Comparison of ENCODE assay signal across 1 cellular context in the genomic region with DNA sequence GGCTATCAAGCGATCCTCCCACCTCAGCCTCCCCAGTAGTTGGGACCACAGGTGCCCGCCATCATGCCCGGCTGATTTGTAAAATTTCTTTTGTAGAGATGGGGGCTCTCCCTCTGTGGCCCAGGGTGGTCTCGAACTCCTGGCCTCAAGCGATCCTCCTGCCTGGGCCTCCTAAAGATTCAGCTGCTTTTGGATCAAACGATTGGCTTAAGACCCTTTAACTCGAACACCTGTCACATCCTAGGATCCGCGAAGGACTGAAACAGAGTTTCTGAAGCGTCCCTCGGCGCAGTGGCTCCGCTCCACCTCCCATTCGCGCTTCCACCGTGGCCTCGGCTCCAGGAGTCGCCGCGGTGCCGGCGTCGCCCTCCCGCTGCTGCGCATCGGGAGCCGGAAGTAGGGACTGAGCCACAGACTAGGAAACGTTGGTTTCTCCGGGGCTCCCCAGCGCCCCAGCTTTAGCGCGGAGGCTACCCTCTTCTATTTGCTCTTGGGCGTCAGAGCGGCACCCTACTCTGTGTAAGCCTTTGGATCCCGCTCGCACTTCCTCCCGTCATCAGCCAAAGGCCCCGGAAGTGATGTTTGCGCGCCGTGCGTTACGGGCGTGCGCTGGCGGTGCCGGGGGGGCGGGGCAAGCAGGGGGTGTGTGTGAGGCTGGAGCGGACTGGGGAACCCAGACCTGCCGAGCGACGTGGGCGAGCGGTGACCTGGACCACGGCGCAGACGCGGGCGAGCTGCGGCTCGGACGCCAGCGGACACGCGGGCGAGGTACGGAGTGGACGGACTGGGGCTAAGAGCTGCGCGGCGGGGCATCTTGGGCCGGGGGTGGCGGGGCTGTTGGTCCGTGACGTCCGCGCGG.
A peak's percentile ranks its signal among the peaks of the same experiment; 100 is the strongest.
TF ChIP-seq lines count a peak whose summit lies in the region.

No MANE protein-coding gene starts in this region.

TF ChIP-seq in HepG2, 621 proteins besides CTCF, POLR2A, EP300 and RAD21 (continued from another document and continues in another):
- TF ChIP-seq, protein P1, sequence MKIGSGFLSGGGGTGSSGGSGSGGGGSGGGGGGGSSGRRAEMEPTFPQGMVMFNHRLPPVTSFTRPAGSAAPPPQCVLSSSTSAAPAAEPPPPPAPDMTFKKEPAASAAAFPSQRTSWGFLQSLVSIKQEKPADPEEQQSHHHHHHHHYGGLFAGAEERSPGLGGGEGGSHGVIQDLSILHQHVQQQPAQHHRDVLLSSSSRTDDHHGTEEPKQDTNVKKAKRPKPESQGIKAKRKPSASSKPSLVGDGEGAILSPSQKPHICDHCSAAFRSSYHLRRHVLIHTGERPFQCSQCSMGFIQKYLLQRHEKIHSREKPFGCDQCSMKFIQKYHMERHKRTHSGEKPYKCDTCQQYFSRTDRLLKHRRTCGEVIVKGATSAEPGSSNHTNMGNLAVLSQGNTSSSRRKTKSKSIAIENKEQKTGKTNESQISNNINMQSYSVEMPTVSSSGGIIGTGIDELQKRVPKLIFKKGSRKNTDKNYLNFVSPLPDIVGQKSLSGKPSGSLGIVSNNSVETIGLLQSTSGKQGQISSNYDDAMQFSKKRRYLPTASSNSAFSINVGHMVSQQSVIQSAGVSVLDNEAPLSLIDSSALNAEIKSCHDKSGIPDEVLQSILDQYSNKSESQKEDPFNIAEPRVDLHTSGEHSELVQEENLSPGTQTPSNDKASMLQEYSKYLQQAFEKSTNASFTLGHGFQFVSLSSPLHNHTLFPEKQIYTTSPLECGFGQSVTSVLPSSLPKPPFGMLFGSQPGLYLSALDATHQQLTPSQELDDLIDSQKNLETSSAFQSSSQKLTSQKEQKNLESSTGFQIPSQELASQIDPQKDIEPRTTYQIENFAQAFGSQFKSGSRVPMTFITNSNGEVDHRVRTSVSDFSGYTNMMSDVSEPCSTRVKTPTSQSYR (CRISPR knock-in tag; IDR thresholded peaks at IDR 0.05; ENCODE audit: borderline replicate concordance), result no peak
- TF ChIP-seq ATRX (CRISPR knock-in tag; IDR thresholded peaks at IDR 0.05; ENCODE audit: borderline replicate concordance) (no peak), RARA (CRISPR knock-in tag; IDR thresholded peaks at IDR 0.05) (no peak), HCFC1 (IDR thresholded peaks at IDR 0.05; ENCODE audit: low read depth, low read length) (peak; percentile 32; the same call in 1 of the 2 replicates), RFX1 (IDR thresholded peaks at IDR 0.05) (no peak), IKZF4 (CRISPR knock-in tag; IDR thresholded peaks at IDR 0.05; ENCODE audit: borderline replicate concordance, low read depth, not compliant biosample characterization) (no peak), U2AF1 (optimal IDR thresholded peaks at IDR 0.05; ENCODE audit: low read depth, low read length) (no peak), THAP7 (CRISPR knock-in tag; IDR thresholded peaks at IDR 0.05) (no peak), ZNF143 (CRISPR knock-in tag; IDR thresholded peaks at IDR 0.05) (peak; percentile 73), SNRNP70 (IDR thresholded peaks at IDR 0.05; ENCODE audit: low read depth, low read length) (no peak), ISL2 (CRISPR knock-in tag; IDR thresholded peaks at IDR 0.05) (0 out of 2 replicates have a peak, but pooled peaks have one; percentile 25), FOXO1 (CRISPR knock-in tag; IDR thresholded peaks at IDR 0.05) (no peak), GATAD2A (CRISPR knock-in tag; IDR thresholded peaks at IDR 0.05) (no peak), ERF (CRISPR knock-in tag; IDR thresholded peaks at IDR 0.05) (peak; percentile 63; the same call in 1 of the 2 replicates), RBFOX2 (IDR thresholded peaks at IDR 0.05; ENCODE audit: low read depth, low read length) (peak; percentile 80), CHD4 (IDR thresholded peaks at IDR 0.05; ENCODE audit: borderline replicate concordance, low read length) (0 out of 2 replicates have a peak, but pooled peaks have one; percentile 49), NFYC (CRISPR knock-in tag; IDR thresholded peaks at IDR 0.05) (no peak), MEF2D (CRISPR knock-in tag; IDR thresholded peaks at IDR 0.05) (peak; percentile 60; the same call in 1 of the 2 replicates), DNMT3B (CRISPR knock-in tag; conservative IDR thresholded peaks at IDR 0.05) (no peak), PHF21A (CRISPR knock-in tag; IDR thresholded peaks at IDR 0.05) (no peak), MTA3 (CRISPR knock-in tag; IDR thresholded peaks at IDR 0.05) (no peak), EZH2 (conservative IDR thresholded peaks at IDR 0.05; ENCODE audit: low read depth, low read length) (no peak), ZNF746 (CRISPR knock-in tag; IDR thresholded peaks at IDR 0.05) (no peak), NR0B2 (CRISPR knock-in tag; IDR thresholded peaks at IDR 0.05) (no peak), HINFP (CRISPR knock-in tag; IDR thresholded peaks at IDR 0.05; ENCODE audit: low read depth) (peak; percentile 78; the same call in 1 of the 2 replicates), SRSF9 (IDR thresholded peaks at IDR 0.05; ENCODE audit: borderline replicate concordance, insufficient read depth, low read depth, low read length, poor library complexity, severe bottlenecking) (no peak), MTF2 (CRISPR knock-in tag; IDR thresholded peaks at IDR 0.05; ENCODE audit: borderline replicate concordance) (peak; percentile 69; the same call in 1 of the 2 replicates), AKNA (CRISPR knock-in tag; IDR thresholded peaks at IDR 0.05; ENCODE audit: borderline replicate concordance) (0 out of 2 replicates have a peak, but pooled peaks have one; percentile 69), ZNF274 (CRISPR knock-in tag; IDR thresholded peaks at IDR 0.05) (peak; percentile 55; the same call in 1 of the 2 replicates), AHR (CRISPR knock-in tag; IDR thresholded peaks at IDR 0.05) (no peak; the same call in 1 of the 2 replicates)
- TF ChIP-seq, protein P2, sequence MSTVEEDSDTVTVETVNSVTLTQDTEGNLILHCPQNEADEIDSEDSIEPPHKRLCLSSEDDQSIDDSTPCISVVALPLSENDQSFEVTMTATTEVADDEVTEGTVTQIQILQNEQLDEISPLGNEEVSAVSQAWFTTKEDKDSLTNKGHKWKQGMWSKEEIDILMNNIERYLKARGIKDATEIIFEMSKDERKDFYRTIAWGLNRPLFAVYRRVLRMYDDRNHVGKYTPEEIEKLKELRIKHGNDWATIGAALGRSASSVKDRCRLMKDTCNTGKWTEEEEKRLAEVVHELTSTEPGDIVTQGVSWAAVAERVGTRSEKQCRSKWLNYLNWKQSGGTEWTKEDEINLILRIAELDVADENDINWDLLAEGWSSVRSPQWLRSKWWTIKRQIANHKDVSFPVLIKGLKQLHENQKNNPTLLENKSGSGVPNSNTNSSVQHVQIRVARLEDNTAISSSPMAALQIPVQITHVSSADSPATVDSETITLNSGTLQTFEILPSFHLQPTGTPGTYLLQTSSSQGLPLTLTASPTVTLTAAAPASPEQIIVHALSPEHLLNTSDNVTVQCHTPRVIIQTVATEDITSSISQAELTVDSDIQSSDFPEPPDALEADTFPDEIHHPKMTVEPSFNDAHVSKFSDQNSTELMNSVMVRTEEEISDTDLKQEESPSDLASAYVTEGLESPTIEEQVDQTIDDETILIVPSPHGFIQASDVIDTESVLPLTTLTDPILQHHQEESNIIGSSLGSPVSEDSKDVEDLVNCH (CRISPR knock-in tag; IDR thresholded peaks at IDR 0.05), result no peak; the same call in 1 of the 2 replicates
- TF ChIP-seq, protein P3, sequence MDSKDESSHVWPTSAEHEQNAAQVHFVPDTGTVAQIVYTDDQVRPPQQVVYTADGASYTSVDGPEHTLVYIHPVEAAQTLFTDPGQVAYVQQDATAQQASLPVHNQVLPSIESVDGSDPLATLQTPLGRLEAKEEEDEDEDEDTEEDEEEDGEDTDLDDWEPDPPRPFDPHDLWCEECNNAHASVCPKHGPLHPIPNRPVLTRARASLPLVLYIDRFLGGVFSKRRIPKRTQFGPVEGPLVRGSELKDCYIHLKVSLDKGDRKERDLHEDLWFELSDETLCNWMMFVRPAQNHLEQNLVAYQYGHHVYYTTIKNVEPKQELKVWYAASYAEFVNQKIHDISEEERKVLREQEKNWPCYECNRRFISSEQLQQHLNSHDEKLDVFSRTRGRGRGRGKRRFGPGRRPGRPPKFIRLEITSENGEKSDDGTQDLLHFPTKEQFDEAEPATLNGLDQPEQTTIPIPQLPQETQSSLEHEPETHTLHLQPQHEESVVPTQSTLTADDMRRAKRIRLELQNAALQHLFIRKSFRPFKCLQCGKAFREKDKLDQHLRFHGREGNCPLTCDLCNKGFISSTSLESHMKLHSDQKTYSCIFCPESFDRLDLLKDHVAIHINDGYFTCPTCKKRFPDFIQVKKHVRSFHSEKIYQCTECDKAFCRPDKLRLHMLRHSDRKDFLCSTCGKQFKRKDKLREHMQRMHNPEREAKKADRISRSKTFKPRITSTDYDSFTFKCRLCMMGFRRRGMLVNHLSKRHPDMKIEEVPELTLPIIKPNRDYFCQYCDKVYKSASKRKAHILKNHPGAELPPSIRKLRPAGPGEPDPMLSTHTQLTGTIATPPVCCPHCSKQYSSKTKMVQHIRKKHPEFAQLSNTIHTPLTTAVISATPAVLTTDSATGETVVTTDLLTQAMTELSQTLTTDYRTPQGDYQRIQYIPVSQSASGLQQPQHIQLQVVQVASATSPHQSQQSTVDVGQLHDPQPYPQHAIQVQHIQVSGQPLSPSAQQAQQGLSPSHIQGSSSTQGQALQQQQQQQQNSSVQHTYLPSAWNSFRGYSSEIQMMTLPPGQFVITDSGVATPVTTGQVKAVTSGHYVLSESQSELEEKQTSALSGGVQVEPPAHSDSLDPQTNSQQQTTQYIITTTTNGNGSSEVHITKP (CRISPR knock-in tag; IDR thresholded peaks at IDR 0.05; ENCODE audit: low read depth), result no peak
- TF ChIP-seq, protein P4, sequence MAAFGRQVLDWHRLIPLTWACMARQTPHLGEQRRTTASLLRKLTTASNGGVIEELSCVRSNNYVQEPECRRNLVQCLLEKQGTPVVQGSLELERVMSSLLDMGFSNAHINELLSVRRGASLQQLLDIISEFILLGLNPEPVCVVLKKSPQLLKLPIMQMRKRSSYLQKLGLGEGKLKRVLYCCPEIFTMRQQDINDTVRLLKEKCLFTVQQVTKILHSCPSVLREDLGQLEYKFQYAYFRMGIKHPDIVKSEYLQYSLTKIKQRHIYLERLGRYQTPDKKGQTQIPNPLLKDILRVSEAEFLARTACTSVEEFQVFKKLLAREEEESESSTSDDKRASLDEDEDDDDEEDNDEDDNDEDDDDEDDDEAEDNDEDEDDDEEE (CRISPR knock-in tag; IDR thresholded peaks at IDR 0.05), result peak; percentile 84; the same call in 1 of the 2 replicates
